In genomic region chr6:129748901-129749748, GRCh38 we compare ENCODE assay signal across 8 cellular contexts. TPM values are rescaled to one million over a fixed set of nuclear protein-coding genes. Genes with fewer than 3 reads are reported as not detected.
A peak's percentile ranks its signal among the peaks of the same experiment; 100 is the strongest.
DNase-seq lines count a peak whose midpoint lies in the region; ATAC-seq and TF ChIP-seq lines count a peak whose summit lies in the region.

No MANE protein-coding gene starts in this region.

- no peaks in the 10 kb centered on the region for H3K36me3 ChIP-seq in osteoblast (ENCODE audit: insufficient read depth, low read length)

- peaks cover 74% of the 10 kb centered on the region for H3K4me1 ChIP-seq in osteoblast (ENCODE audit: insufficient read depth, low read length)

- peak; percentile 92 for DNase-seq in ELR (ENCODE audit: low read depth)
- DNase-seq in LHCN-M2 (ENCODE audit: low read depth) = peak; percentile 75
- DNase-seq in cardiac fibroblast (ENCODE audit: low read depth in 2 of 2) = peak; percentile 37 to 83
- DNase-seq in osteoblast (ENCODE audit: insufficient read length, low spot score, missing footprints) = no peak
- no peak for DNase-seq in occipital lobe (lab: John Stamatoyannopoulos, UW)
- DNase-seq in NCI-H526 treated with DMSO at 0.1 percent for 48 hours (lab: John Stamatoyannopoulos, UW) = no peak

- H3K27ac ChIP-seq in osteoblast (ENCODE audit: low read depth, low read length) = peak overlapping the region; percentile 46

- no peaks in the 10 kb centered on the region for H3K27me3 ChIP-seq in osteoblast (ENCODE audit: insufficient read depth, low read length)

- TF ChIP-seq CTCF in cardiac fibroblast (IDR thresholded peaks at IDR 0.05; ENCODE audit: low read depth, low read length) (no peak), osteoblast (IDR thresholded peaks at IDR 0.05; ENCODE audit: extremely low read depth, low read depth, low read length) (no peak)

- no peaks in the 10 kb centered on the region for H4K20me1 ChIP-seq in osteoblast (ENCODE audit: insufficient read depth, low read length)

- no peaks in the 10 kb centered on the region for H3K79me2 ChIP-seq in osteoblast (ENCODE audit: insufficient read depth, low read length)

- no peaks in the 10 kb centered on the region for H3K9me3 ChIP-seq in osteoblast (ENCODE audit: low read depth, low read length)

- no peak overlapping the region for H2AFZ ChIP-seq in osteoblast (ENCODE audit: low read length)

- H3K4me3 ChIP-seq in cardiac fibroblast (replicated peaks in 1 of 2; ENCODE audit: low read depth in 2 of 2, low read length in 2 of 2) = peak overlapping the region in 1 of 2 donors; percentile 3
- H3K4me3 ChIP-seq in osteoblast (ENCODE audit: insufficient read depth, low read length) = no peak overlapping the region

- no peak for ATAC-seq in GM18520 (IDR thresholded peaks at IDR 0.05; ENCODE audit: unreplicated experiment)
- no peak for ATAC-seq in HG02884 (IDR thresholded peaks at IDR 0.05; ENCODE audit: unreplicated experiment)

- H3K4me2 ChIP-seq in osteoblast (ENCODE audit: insufficient read depth, low read length) = peak overlapping the region; percentile 59

RNA-seq across cellular contexts. Expression of gene ARHGAP18, which starts 39.1 kb away (rescaled TPM):
- total RNA-seq in LHCN-M2 (2014; rRNA removed) = 96.8 and 101 TPM in 2 replicates
- 18.1 TPM for polyA plus RNA-seq in LHCN-M2 (2012)
- total RNA-seq in osteoblast = 16.8 and 21.0 TPM in 2 replicates
- total RNA-seq in occipital lobe = 8.6 TPM

Comparison
In these comparisons a context has a peak if more than half of its experiments do, and no peak if none do; other contexts are left out.
1. DNase-seq: peak in ELR (single experiment), LHCN-M2 (single experiment) and cardiac fibroblast (2 of 2); none in osteoblast (single experiment), occipital lobe (single experiment) and NCI-H526 treated with DMSO at 0.1 percent for 48 hours (single experiment).